ENCODE assay signal across 38 cellular contexts in the genomic region with DNA sequence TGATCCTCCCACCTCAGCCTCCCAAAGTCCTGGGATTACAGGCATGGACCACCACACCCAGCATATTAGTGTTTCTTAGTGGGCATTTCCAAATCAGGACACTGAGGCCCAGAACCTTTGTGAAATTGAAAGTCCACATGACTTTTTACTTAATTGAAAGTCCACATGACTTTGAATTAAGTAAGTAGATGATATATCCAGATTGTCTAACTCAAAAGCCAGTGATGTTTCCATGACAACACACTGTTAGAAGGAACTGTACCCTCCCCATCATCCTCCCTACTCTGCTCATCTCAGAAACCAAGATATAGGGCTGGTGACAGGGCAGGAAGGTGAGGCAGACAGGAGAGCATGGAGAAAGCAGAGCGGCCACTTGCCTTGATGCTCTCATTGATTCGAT. TPM values are rescaled to one million over a fixed set of nuclear protein-coding genes. Genes with fewer than 3 reads are reported as not detected.
DNase-seq lines count a peak whose midpoint lies in the region; ATAC-seq, FAIRE-seq and TF ChIP-seq lines count a peak whose summit lies in the region.
"Had no signal": no experiment of that assay in that cellular context is flagged by ENCODE, and none has a peak within 500 bp of the region (broad histone marks: within the 10 kb centered on the region; RNA-seq: fewer than 3 reads in every experiment).

No MANE protein-coding gene starts in this region.

- TF ChIP-seq EP300 in K562 (IDR thresholded peaks at IDR 0.05; ENCODE audit: low read length): no peak

- ATAC-seq in K562 (no peak), HG03354 (IDR thresholded peaks at IDR 0.05; ENCODE audit: poor library complexity, severe bottlenecking, unreplicated experiment) (no peak), HG02623 (IDR thresholded peaks at IDR 0.05; ENCODE audit: unreplicated experiment) (no peak)
- ATAC-seq: A549; CD8-positive, alpha-beta T cell had no signal

- no peak for TF ChIP-seq RAD21 in K562 (CRISPR knock-in tag; conservative IDR thresholded peaks at IDR 0.05 in 1 of 2, IDR thresholded peaks at IDR 0.05 in 1 of 2)

- peaks cover 13 to 15% of the 10 kb centered on the region in 2 experiments; a peak in 4 of 5 replicates for H3K27me3 ChIP-seq in K562 (ENCODE audit: control insufficient read depth in 2 of 2, insufficient read depth in 2 of 2, low read length in 2 of 2)
- H3K27me3 ChIP-seq: BE2C; BLaER1; BLaER1 treated with 17β-estradiol and CSF1 and Interleukin-3, amounts not matched to agents 10 nM and 100 nM had no signal

- no peak for TF ChIP-seq CTCF in HEK293 (tag by site-specific recombination; IDR thresholded peaks at IDR 0.05)
- TF ChIP-seq CTCF in K562 (IDR thresholded peaks at IDR 0.05 in 2 of 3, conservative IDR thresholded peaks at IDR 0.05 in 1 of 3; ENCODE audit: insufficient read depth in 2 of 3, low read depth in 1 of 3, low read length in 3 of 3): no peak

- intact Hi-C loops in K562 (cut with micrococcal nuclease): no loop called here

- H3K4me1 ChIP-seq in HEK293 (ENCODE audit: control insufficient read depth, insufficient read depth, low read length): no peaks in the 10 kb centered on the region
- peaks cover 15% of the 10 kb centered on the region in 2 experiments for H3K4me1 ChIP-seq in K562 (replicated peaks in 1 of 2; ENCODE audit: control insufficient read depth in 2 of 2, insufficient read depth in 2 of 2, low read length in 2 of 2)
- H3K4me1 ChIP-seq: A549, BE2C, Caco-2 had no signal

- H3K4me2 ChIP-seq in K562 (ENCODE audit: insufficient read depth, low read length): no peak overlapping the region
- H3K4me2 ChIP-seq: A549; BLaER1; BLaER1 treated with 17β-estradiol and CSF1 and Interleukin-3, amounts not matched to agents 10 nM and 100 nM had no signal

- BruUV-seq in K562 (replicated peaks; lab: Mats Ljungman, UMichigan): no TSS peak

- 0% methylated on average over 2 of the region's 2 CpGs for WGBS in K562 (ENCODE audit: insufficient coverage, low coverage, missing lambda C conversion rate)

- DNase-seq in K562 (ENCODE audit: extremely low read depth in 1 of 4, low spot score in 3 of 4): no peak
- DNase-seq: 8988T; ACHN; AML-193; BE2C; C1 segment of cervical spinal cord; Caco-2; Calu3; CD4-positive, alpha-beta memory T cell; CD4-positive, alpha-beta T cell; CD4-positive, CD25-positive, alpha-beta regulatory T cell; CD8-positive, alpha-beta memory T cell; CD8-positive, alpha-beta T cell; COR-L47; DMS 273 treated with DMSO at 0.1 percent for 48 hours; DMS153; DMS53; DMS79; DMS79 treated with DMSO at 0.1 percent for 48 hours; DND-41; EL had no signal

- no peaks in the 10 kb centered on the region for H3K79me2 ChIP-seq in K562 (ENCODE audit: control insufficient read depth, insufficient read depth, low read length)

- H2AFZ ChIP-seq in K562 (ENCODE audit: low read depth, low read length): no peak overlapping the region

- H3K9me1 ChIP-seq in K562 (ENCODE audit: control insufficient read depth, insufficient read depth, low read length): peaks cover 7% of the 10 kb centered on the region

- H3K4me3 ChIP-seq in HEK293 (ENCODE audit: low read depth, low read length) (no peak overlapping the region), K562 (no peak overlapping the region)
- H3K4me3 ChIP-seq: A549; BLaER1; BLaER1 treated with 17β-estradiol and CSF1 and Interleukin-3, amounts not matched to agents 10 nM and 100 nM had no signal

- H3K9me3 ChIP-seq in HEK293 (ENCODE audit: control insufficient read depth, insufficient read depth, low read depth, low read length): no peaks in the 10 kb centered on the region
- no peaks in the 10 kb centered on the region for H3K9me3 ChIP-seq in K562 (replicated peaks; ENCODE audit: control insufficient read depth, insufficient read depth, low read depth, low read length)
- H3K9me3 ChIP-seq: A549; BE2C; BLaER1; BLaER1 treated with 17β-estradiol and CSF1 and Interleukin-3, amounts not matched to agents 10 nM and 100 nM; Caco-2 had no signal

- POLR2A ChIA-PET in HEK293 (lab: Yijun Ruan, JAX) (no interaction called here), K562 (lab: Yijun Ruan, JAX) (interaction anchor here (0.6 kb wide), 1 partner anchor 69 kb away, joined by 4 read pairs; no protein-coding TSS in a partner anchor)

- H3K36me3 ChIP-seq in HEK293 (ENCODE audit: control insufficient read depth in 2 of 2, insufficient read depth in 1 of 2, low read length in 2 of 2) (no peaks in the 10 kb centered on the region), K562 (ENCODE audit: control insufficient read depth, insufficient read depth, low read length) (no peaks in the 10 kb centered on the region)
- H3K36me3 ChIP-seq: BE2C; BLaER1; BLaER1 treated with 17β-estradiol and CSF1 and Interleukin-3, amounts not matched to agents 10 nM and 100 nM had no signal

- no peak overlapping the region for H3K9ac ChIP-seq in K562 (ENCODE audit: insufficient read depth in 1 of 2, low read depth in 2 of 2, low read length in 2 of 2)
- H3K9ac ChIP-seq: BLaER1; BLaER1 treated with 17β-estradiol and CSF1 and Interleukin-3, amounts not matched to agents 10 nM and 100 nM had no signal

- H4K20me1 ChIP-seq in K562 (replicated peaks; ENCODE audit: control insufficient read depth, insufficient read depth, low read length): peaks cover 5% of the 10 kb centered on the region; the same call in 1 of the 2 replicates
- H4K20me1 ChIP-seq: BLaER1; BLaER1 treated with 17β-estradiol and CSF1 and Interleukin-3, amounts not matched to agents 10 nM and 100 nM had no signal

- H3K27ac ChIP-seq in HEK293 (ENCODE audit: extremely low read depth, low read depth, low read length): no peak overlapping the region
- H3K27ac ChIP-seq in K562 (ENCODE audit: extremely low read depth, low read depth, low read length): no peak overlapping the region
- H3K27ac ChIP-seq: 22Rv1; A549; BLaER1; BLaER1 treated with 17β-estradiol and CSF1 and Interleukin-3, amounts not matched to agents 10 nM and 100 nM; C4-2B had no signal

- in situ Hi-C loops in K562 (cut with MboI): no loop called here

- CTCF ChIA-PET in HEK293 (lab: Yijun Ruan, JAX): interaction anchor here (1.0 to 1.7 kb wide), 2 partner anchors 17 to 50 kb away, joined by 3 to 10 read pairs; no protein-coding TSS in a partner anchor
- CTCF ChIA-PET in K562 (lab: Yijun Ruan, JAX; ENCODE audit: low intra/inter-chr PET ratio): no interaction called here

- FAIRE-seq in K562 (lab: Jason Lieb, UNC): no peak
- FAIRE-seq: A204.1, A549, D721Med had no signal

- TF ChIP-seq POLR2A in K562 (conservative IDR thresholded peaks at IDR 0.05): no peak

RNA-seq across cellular contexts. Expression of a gene that starts 7.2 kb away (rescaled TPM):
- 0.35 and 1.0 TPM in 2 replicates for total RNA-seq in K562 (2011; cell fraction: chromatin; rRNA removed; ENCODE audit: low replicate concordance)
- total RNA-seq in K562 (2011; cell fraction: nucleolus; rRNA removed): 0.79 and 1.5 TPM in 2 replicates
- total RNA-seq in K562 (2011; cell fraction: nucleoplasm; rRNA removed): 0.51 and 0.99 TPM in 2 replicates
- total RNA-seq in K562 (2014; rRNA removed): 0.08 and 0.09 TPM in 2 replicates
- 0.06 and 0.29 TPM in 2 replicates for total RNA-seq in K562 (2014; rRNA removed; fragmentation: Illumina TruSeq; extraction: Trizol)
- total RNA-seq in K562 (2015; rRNA removed; fragmentation: Illumina TruSeq; extraction: Trizol): 0.08 and 0.14 TPM in 2 replicates
- total RNA-seq in K562 (2021): 0.18 and 0.29 TPM in 2 replicates
- 0.14 and 0.18 TPM in 2 replicates for polyA plus RNA-seq in K562 (2011; rRNA removed)
- polyA plus RNA-seq in K562 (2011; cell fraction: cytosol; rRNA removed): 0.03 TPM in 1 of 2 replicates, not detected in the other
- polyA plus RNA-seq in K562 (2011; cell fraction: nucleus; rRNA removed): 0.23 and 0.91 TPM in 2 replicates
- 0.08 and 0.11 TPM in 2 replicates for polyA plus RNA-seq in K562 (2012)
- polyA plus RNA-seq in K562 (2014; fragmentation: Illumina TruSeq; extraction: Trizol): 0.03 and 0.54 TPM in 2 replicates
- polyA plus RNA-seq in K562 (2014; fragmentation: Nextera tagmentation; extraction: Ambion mirVana): not detected
- 0.08 and 0.20 TPM in 2 replicates for polyA plus RNA-seq in K562 (2014; rRNA removed)
- 0.06 TPM in 1 of 2 replicates, not detected in the other for polyA minus RNA-seq in K562 (2011; rRNA and poly(A)+ RNA removed)
- polyA minus RNA-seq in K562 (2011; cell fraction: cytosol; rRNA and poly(A)+ RNA removed): not detected in 2 replicates
- polyA minus RNA-seq in K562 (2011; cell fraction: nucleus; rRNA and poly(A)+ RNA removed): 0.13 and 1.1 TPM in 2 replicates
- total RNA-seq: A172, Daoy had no signal
- polyA plus RNA-seq: AG04450; CD4-positive, alpha-beta memory T cell had no signal

RNA-seq across cellular contexts. Expression of a gene that starts 26.4 kb away (rescaled TPM):
- total RNA-seq in K562 (2011; cell fraction: chromatin; rRNA removed; ENCODE audit: low replicate concordance): 0.92 and 1.2 TPM in 2 replicates
- 1.3 and 2.3 TPM in 2 replicates for total RNA-seq in K562 (2011; cell fraction: nucleolus; rRNA removed)
- 1.8 and 2.0 TPM in 2 replicates for total RNA-seq in K562 (2011; cell fraction: nucleoplasm; rRNA removed)
- total RNA-seq in K562 (2014; rRNA removed) (0.64 and 1.9 TPM in 2 replicates), K562 (2014; rRNA removed; fragmentation: Illumina TruSeq; extraction: Trizol) (0.76 and 1.1 TPM in 2 replicates), K562 (2015; rRNA removed; fragmentation: Illumina TruSeq; extraction: Trizol) (1.4 and 1.8 TPM in 2 replicates), K562 (2021) (0.29 and 1.7 TPM in 2 replicates)
- polyA plus RNA-seq in K562 (2011; rRNA removed) (0.87 and 2.8 TPM in 2 replicates), K562 (2014; fragmentation: Illumina TruSeq; extraction: Trizol) (2.0 and 2.7 TPM in 2 replicates), K562 (2014; fragmentation: Nextera tagmentation; extraction: Ambion mirVana) (1 to 10 TPM; 2.4 to 2.6 TPM), K562 (2014; rRNA removed) (1.2 and 1.6 TPM in 2 replicates)
- 1.5 and 3.6 TPM in 2 replicates for polyA plus RNA-seq in K562 (2011; cell fraction: cytosol; rRNA removed)
- polyA plus RNA-seq in K562 (2011; cell fraction: nucleus; rRNA removed): 0.38 and 0.98 TPM in 2 replicates
- polyA plus RNA-seq in K562 (2012): 2.9 and 3.1 TPM in 2 replicates
- 0.39 and 1.1 TPM in 2 replicates for polyA minus RNA-seq in K562 (2011; rRNA and poly(A)+ RNA removed)
- 0.95 TPM in 1 of 2 replicates, not detected in the other for polyA minus RNA-seq in K562 (2011; cell fraction: cytosol; rRNA and poly(A)+ RNA removed)
- not detected in 2 replicates for polyA minus RNA-seq in K562 (2011; cell fraction: nucleus; rRNA and poly(A)+ RNA removed)
- total RNA-seq: A172; A673; B cell; Calu3; CD4-positive, alpha-beta memory T cell; CD4-positive, alpha-beta T cell; CD4-positive, CD25-positive, alpha-beta regulatory T cell; CD8-positive, alpha-beta memory T cell; CD8-positive, alpha-beta T cell had no signal
- polyA plus RNA-seq: BJ; CD14-positive monocyte; CD4-positive, CD25-positive, alpha-beta regulatory T cell; CD8-positive, alpha-beta memory T cell had no signal

RNA-seq across cellular contexts. Expression of a gene that starts 35.9 kb away (rescaled TPM):
- total RNA-seq in K562 (2011; cell fraction: chromatin; rRNA removed; ENCODE audit: low replicate concordance): 49.5 and 114 TPM in 2 replicates
- total RNA-seq in K562 (2011; cell fraction: nucleolus; rRNA removed): 43.7 and 48.6 TPM in 2 replicates
- 111 and 176 TPM in 2 replicates for total RNA-seq in K562 (2011; cell fraction: nucleoplasm; rRNA removed)
- total RNA-seq in K562 (2014; rRNA removed) (28.5 and 31.3 TPM in 2 replicates), K562 (2014; rRNA removed; fragmentation: Illumina TruSeq; extraction: Trizol) (44.5 and 51.5 TPM in 2 replicates), K562 (2015; rRNA removed; fragmentation: Illumina TruSeq; extraction: Trizol) (37.7 and 40.9 TPM in 2 replicates), K562 (2021) (57.0 and 59.0 TPM in 2 replicates)
- polyA plus RNA-seq in K562 (2011; rRNA removed) (69.7 and 82.2 TPM in 2 replicates), K562 (2014; fragmentation: Illumina TruSeq; extraction: Trizol) (45.7 and 51.5 TPM in 2 replicates), K562 (2014; fragmentation: Nextera tagmentation; extraction: Ambion mirVana) (10 to 100 TPM in 1 of 2 experiments, 1 to 10 TPM in 1; 9.5 to 15.6 TPM), K562 (2014; rRNA removed) (41.2 and 41.3 TPM in 2 replicates)
- 21.7 and 47.5 TPM in 2 replicates for polyA plus RNA-seq in K562 (2011; cell fraction: cytosol; rRNA removed)
- 80.6 and 125 TPM in 2 replicates for polyA plus RNA-seq in K562 (2011; cell fraction: nucleus; rRNA removed)
- 29.7 and 36.7 TPM in 2 replicates for polyA plus RNA-seq in K562 (2012)
- 69.8 and 75.3 TPM in 2 replicates for polyA minus RNA-seq in K562 (2011; rRNA and poly(A)+ RNA removed)
- polyA minus RNA-seq in K562 (2011; cell fraction: cytosol; rRNA and poly(A)+ RNA removed): 21.9 and 24.2 TPM in 2 replicates
- 20.1 and 35.0 TPM in 2 replicates for polyA minus RNA-seq in K562 (2011; cell fraction: nucleus; rRNA and poly(A)+ RNA removed)

RNA-seq across cellular contexts. Expression of a gene that starts 36.3 kb away (rescaled TPM):
- total RNA-seq in K562 (2011; cell fraction: chromatin; rRNA removed; ENCODE audit: low replicate concordance): 23.7 and 34.4 TPM in 2 replicates
- total RNA-seq in K562 (2011; cell fraction: nucleolus; rRNA removed): 21.3 and 23.3 TPM in 2 replicates
- 23.4 and 26.0 TPM in 2 replicates for total RNA-seq in K562 (2011; cell fraction: nucleoplasm; rRNA removed)
- total RNA-seq in K562 (2014; rRNA removed) (7.7 and 10.3 TPM in 2 replicates), K562 (2014; rRNA removed; fragmentation: Illumina TruSeq; extraction: Trizol) (8.6 and 9.3 TPM in 2 replicates), K562 (2015; rRNA removed; fragmentation: Illumina TruSeq; extraction: Trizol) (8.7 TPM in 2 replicates), K562 (2021) (11.5 and 13.3 TPM in 2 replicates)
- polyA plus RNA-seq in K562 (2011; rRNA removed) (9.6 and 10.4 TPM in 2 replicates), K562 (2014; fragmentation: Illumina TruSeq; extraction: Trizol) (10.9 and 11.6 TPM in 2 replicates), K562 (2014; fragmentation: Nextera tagmentation; extraction: Ambion mirVana) (1 to 10 TPM; 3.3 to 3.4 TPM), K562 (2014; rRNA removed) (8.2 and 8.6 TPM in 2 replicates)
- 8.7 and 11.6 TPM in 2 replicates for polyA plus RNA-seq in K562 (2011; cell fraction: cytosol; rRNA removed)
- 13.1 and 14.4 TPM in 2 replicates for polyA plus RNA-seq in K562 (2011; cell fraction: nucleus; rRNA removed)
- 7.2 and 7.5 TPM in 2 replicates for polyA plus RNA-seq in K562 (2012)
- polyA minus RNA-seq in K562 (2011; rRNA and poly(A)+ RNA removed): 14.8 and 17.1 TPM in 2 replicates
- polyA minus RNA-seq in K562 (2011; cell fraction: cytosol; rRNA and poly(A)+ RNA removed): 8.0 and 9.3 TPM in 2 replicates
- 13.3 and 21.2 TPM in 2 replicates for polyA minus RNA-seq in K562 (2011; cell fraction: nucleus; rRNA and poly(A)+ RNA removed)

RNA-seq across cellular contexts. Expression of a gene that starts 46.2 kb away (rescaled TPM):
- 43.5 and 96.8 TPM in 2 replicates for total RNA-seq in K562 (2011; cell fraction: chromatin; rRNA removed; ENCODE audit: low replicate concordance)
- total RNA-seq in K562 (2011; cell fraction: nucleolus; rRNA removed): 51.2 and 57.5 TPM in 2 replicates
- 40.4 and 43.3 TPM in 2 replicates for total RNA-seq in K562 (2011; cell fraction: nucleoplasm; rRNA removed)
- total RNA-seq in K562 (2014; rRNA removed) (32.0 and 32.8 TPM in 2 replicates), K562 (2014; rRNA removed; fragmentation: Illumina TruSeq; extraction: Trizol) (11.8 and 14.2 TPM in 2 replicates), K562 (2015; rRNA removed; fragmentation: Illumina TruSeq; extraction: Trizol) (16.9 and 18.8 TPM in 2 replicates), K562 (2021) (23.4 and 36.0 TPM in 2 replicates)
- polyA plus RNA-seq in K562 (2011; rRNA removed) (25.8 and 30.9 TPM in 2 replicates), K562 (2014; fragmentation: Illumina TruSeq; extraction: Trizol) (20.4 and 30.2 TPM in 2 replicates), K562 (2014; fragmentation: Nextera tagmentation; extraction: Ambion mirVana) (under 1 TPM; 0.45 to 0.52 TPM), K562 (2014; rRNA removed) (30.4 and 40.9 TPM in 2 replicates)
- polyA plus RNA-seq in K562 (2011; cell fraction: cytosol; rRNA removed): 26.8 and 51.9 TPM in 2 replicates
- polyA plus RNA-seq in K562 (2011; cell fraction: nucleus; rRNA removed): 53.7 and 85.9 TPM in 2 replicates
- 23.3 and 27.5 TPM in 2 replicates for polyA plus RNA-seq in K562 (2012)
- 13.8 and 22.0 TPM in 2 replicates for polyA minus RNA-seq in K562 (2011; rRNA and poly(A)+ RNA removed)
- 16.5 and 18.6 TPM in 2 replicates for polyA minus RNA-seq in K562 (2011; cell fraction: cytosol; rRNA and poly(A)+ RNA removed)
- 14.9 and 18.6 TPM in 2 replicates for polyA minus RNA-seq in K562 (2011; cell fraction: nucleus; rRNA and poly(A)+ RNA removed)
